In genomic region chr2:100704711-100705110, GRCh38 we compare ENCODE assay signal across 18 cellular contexts.
DNase-seq lines count a peak whose midpoint lies in the region; ATAC-seq and TF ChIP-seq lines count a peak whose summit lies in the region.
"Had no signal": no experiment of that assay in that cellular context is flagged by ENCODE, and none has a peak within 500 bp of the region (broad histone marks: within the 10 kb centered on the region; RNA-seq: fewer than 3 reads in every experiment).

No MANE protein-coding gene starts in this region.

- H3K27me3 Mint-ChIP-seq in endothelial cell (ENCODE audit: unreplicated experiment) = peaks cover 6% of the 10 kb centered on the region
- peaks cover 39% of the 10 kb centered on the region for H3K27me3 Mint-ChIP-seq in osteocyte (ENCODE audit: unreplicated experiment)
- H3K27me3 Mint-ChIP-seq: CD8-positive, alpha-beta memory T cell had no signal

- H3K4me1 Mint-ChIP-seq in endothelial cell (ENCODE audit: unreplicated experiment) (peaks cover 15% of the 10 kb centered on the region), osteocyte (ENCODE audit: unreplicated experiment) (no peaks in the 10 kb centered on the region)
- H3K4me1 Mint-ChIP-seq: CD14-positive monocyte had no signal

- no peak overlapping the region for H3K27ac ChIP-seq in esophagus muscularis mucosa (replicated peaks in 1 of 4)
- H3K27ac ChIP-seq: BLaER1 had no signal

- WGBS in esophagus muscularis mucosa = 87% methylated on average over 8 of the region's 8 CpGs

- H3K9me3 Mint-ChIP-seq in endothelial cell (ENCODE audit: unreplicated experiment) = no peaks in the 10 kb centered on the region
- peaks cover 5% of the 10 kb centered on the region for H3K9me3 Mint-ChIP-seq in osteocyte (ENCODE audit: unreplicated experiment)
- H3K9me3 Mint-ChIP-seq: CD8-positive, alpha-beta memory T cell had no signal

- H3K36me3 Mint-ChIP-seq in endothelial cell (ENCODE audit: low read depth, unreplicated experiment) = peaks cover 12% of the 10 kb centered on the region
- no peaks in the 10 kb centered on the region for H3K36me3 Mint-ChIP-seq in osteocyte (ENCODE audit: unreplicated experiment)
- H3K36me3 Mint-ChIP-seq: CD14-positive monocyte; CD4-positive, alpha-beta memory T cell; CD4-positive, CD25-positive, alpha-beta regulatory T cell; CD8-positive, alpha-beta memory T cell had no signal

- no peaks in the 10 kb centered on the region for H3K9me3 ChIP-seq in esophagus muscularis mucosa
- H3K9me3 ChIP-seq: BE2C, BLaER1 had no signal

- no peak overlapping the region for H3K4me3 Mint-ChIP-seq in endothelial cell (ENCODE audit: unreplicated experiment)
- H3K4me3 Mint-ChIP-seq in osteocyte (ENCODE audit: unreplicated experiment) = no peak overlapping the region
- H3K4me3 Mint-ChIP-seq: CD14-positive monocyte; CD4-positive, alpha-beta memory T cell; CD4-positive, CD25-positive, alpha-beta regulatory T cell; CD8-positive, alpha-beta memory T cell had no signal

- no peak for TF ChIP-seq POLR2A in esophagus muscularis mucosa (IDR thresholded peaks at IDR 0.05; ENCODE audit: low read depth)

- intact Hi-C loops in esophagus muscularis mucosa (cut with DNase I) = no loop called here

- TF ChIP-seq EP300 in esophagus muscularis mucosa (IDR thresholded peaks at IDR 0.05) = no peak

- H3K27me3 ChIP-seq in esophagus muscularis mucosa = no peaks in the 10 kb centered on the region
- H3K27me3 ChIP-seq: BE2C, BLaER1 had no signal

- no peak for TF ChIP-seq CTCF in endothelial cell (IDR thresholded peaks at IDR 0.05; ENCODE audit: unreplicated experiment)
- no peak for TF ChIP-seq CTCF in esophagus muscularis mucosa (IDR thresholded peaks at IDR 0.05)
- no peak for TF ChIP-seq CTCF in osteocyte (IDR thresholded peaks at IDR 0.05)

- no peaks in the 10 kb centered on the region for H3K36me3 ChIP-seq in esophagus muscularis mucosa
- H3K36me3 ChIP-seq: BE2C, BLaER1 had no signal

- H3K27ac Mint-ChIP-seq in endothelial cell (ENCODE audit: unreplicated experiment) (peak overlapping the region; percentile 11), osteocyte (ENCODE audit: unreplicated experiment) (no peak overlapping the region)
- H3K27ac Mint-ChIP-seq: CD14-positive monocyte; CD8-positive, alpha-beta memory T cell had no signal

- H3K4me3 ChIP-seq in esophagus muscularis mucosa = no peak overlapping the region
- H3K4me3 ChIP-seq: BLaER1 had no signal

- no peak for DNase-seq in endothelial cell (ENCODE audit: low spot score)
- DNase-seq in esophagus muscularis mucosa (ENCODE audit: extremely low spot score) = peak; percentile 37
- DNase-seq in osteocyte (ENCODE audit: extremely low spot score, unreplicated experiment) = peak; percentile 27
- DNase-seq in RKO (ENCODE audit: low spot score) = no peak
- DNase-seq: 8988T; ACHN; BE2C; C1 segment of cervical spinal cord; CD4-positive, alpha-beta memory T cell; CD4-positive, CD25-positive, alpha-beta regulatory T cell; CD8-positive, alpha-beta memory T cell; COR-L47; DMS 273 treated with DMSO at 0.1 percent for 48 hours; DMS79 treated with DMSO at 0.1 percent for 48 hours; GF-D8 had no signal

- no peak for ATAC-seq in HG02852 (IDR thresholded peaks at IDR 0.05; ENCODE audit: unreplicated experiment)

- H3K4me1 ChIP-seq in esophagus muscularis mucosa = peaks cover 0 to 14% (median 12%) of the 10 kb centered on the region in 4 donors
- H3K4me1 ChIP-seq: BE2C, BLaER1 had no signal

Comparison
In these comparisons a context has a peak if more than half of its experiments do, and no peak if none do; other contexts are left out.
1. DNase-seq: peak in esophagus muscularis mucosa (single experiment) and osteocyte (single experiment); none in endothelial cell (single experiment) and RKO (single experiment).